Comparison of ENCODE assay signal across 8 cellular contexts in the genomic region with DNA sequence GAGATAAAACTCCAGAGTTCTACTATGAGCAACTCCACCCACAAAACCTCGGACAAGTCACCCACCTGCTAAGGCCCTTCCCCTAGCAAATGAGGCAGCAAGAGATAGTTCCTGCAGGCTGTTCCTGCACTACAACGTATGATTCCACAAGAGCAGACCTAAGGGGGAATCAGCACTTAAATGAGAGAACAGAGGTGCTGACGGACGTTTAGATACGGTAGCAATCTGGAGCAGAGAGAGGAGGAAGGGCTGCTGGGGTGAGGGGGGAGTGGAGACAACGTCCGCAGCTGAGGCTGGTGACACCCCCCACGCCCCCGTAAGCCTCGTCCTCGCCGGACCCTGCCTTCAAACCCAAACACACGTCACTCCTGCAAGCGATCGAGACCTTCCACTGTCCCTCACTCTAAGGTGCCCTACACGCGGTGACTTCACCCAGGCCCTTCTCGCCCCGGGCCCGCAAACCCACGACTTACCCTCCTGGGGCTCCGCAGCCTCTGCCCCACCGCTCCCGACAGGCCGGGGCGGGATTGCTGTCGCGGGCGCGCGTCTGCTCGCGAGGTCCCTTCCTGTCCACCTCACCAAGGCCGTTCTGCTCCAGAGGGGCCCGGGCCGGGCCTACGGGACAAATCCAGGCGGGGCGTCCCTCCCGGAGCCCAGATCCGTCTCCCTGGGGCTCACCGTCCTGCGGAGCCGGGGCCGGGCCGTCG. TPM values are rescaled to one million over a fixed set of nuclear protein-coding genes. Genes with fewer than 3 reads are reported as not detected.
A peak's percentile ranks its signal among the peaks of the same experiment; 100 is the strongest.
DNase-seq lines count a peak whose midpoint lies in the region; ATAC-seq and TF ChIP-seq lines count a peak whose summit lies in the region.

No MANE protein-coding gene starts in this region.

- H3K36me3 ChIP-seq in OCI-LY3 (replicated peaks; ENCODE audit: low read depth, low read length) = peaks cover 41% of the 10 kb centered on the region
- peaks cover 16% of the 10 kb centered on the region for H3K36me3 ChIP-seq in cardiac muscle cell
- H3K36me3 ChIP-seq in psoas muscle (ENCODE audit: insufficient read depth in 1 of 2, low read depth in 1 of 2) = peaks cover 5 to 28% of the 10 kb centered on the region in 2 donors

- peak; percentile 42 for DNase-seq in SIG-M5 treated with dmso at 0.1 percent for 504 hours (lab: John Stamatoyannopoulos, UW; ENCODE audit: unreplicated experiment)
- no peak for DNase-seq in SIG-M5 (lab: John Stamatoyannopoulos, UW)
- DNase-seq in activated naive CD4-positive, alpha-beta T cell treated with anti-CD3 and anti-CD28 coated beads, Interleukin-2, amount 50 U/mL, for 16 hours = peak; percentile 31
- DNase-seq in cardiac muscle cell (ENCODE audit: low read depth in 1 of 2, low spot score in 1 of 2) = peak; percentile 43 to 70
- DNase-seq in psoas muscle = peak; percentile 39 to 66
- no peak for DNase-seq in middle frontal gyrus (ENCODE audit: extremely low spot score, low spot score)

- no peaks in the 10 kb centered on the region; the same call in 1 of the 2 replicates for H4K20me1 ChIP-seq in OCI-LY3 (ENCODE audit: insufficient read depth, low read length)

- H3K9ac ChIP-seq in OCI-LY3 (ENCODE audit: low read length) = peak overlapping the region; percentile 94

- peaks cover 52% of the 10 kb centered on the region for H3K79me2 ChIP-seq in OCI-LY3 (ENCODE audit: low read length)

- H3K27me3 ChIP-seq in OCI-LY3 (ENCODE audit: low read depth, low read length) (no peaks in the 10 kb centered on the region), cardiac muscle cell (no peaks in the 10 kb centered on the region), psoas muscle (ENCODE audit: insufficient read depth in 3 of 3, low read length in 2 of 3) (no peaks in the 10 kb centered on the region)

- no peak overlapping the region for H2AFZ ChIP-seq in OCI-LY3 (ENCODE audit: low read depth, low read length)

- peaks cover 14% of the 10 kb centered on the region; the same call in 1 of the 2 replicates for H3K9me3 ChIP-seq in OCI-LY3 (ENCODE audit: insufficient read depth, low read length)
- H3K9me3 ChIP-seq in cardiac muscle cell (ENCODE audit: low read depth) = no peaks in the 10 kb centered on the region
- no peaks in the 10 kb centered on the region for H3K9me3 ChIP-seq in psoas muscle

- 0 to 1% (median 0%) methylated on average over 31 to 47 of the region's 47 CpGs for WGBS in psoas muscle, 3 donors

- H3K27ac ChIP-seq in OCI-LY3 (ENCODE audit: low read length) (peak overlapping the region; percentile 34), cardiac muscle cell (peak overlapping the region; percentile 100), psoas muscle (peak overlapping the region; percentile 87)

- ATAC-seq in HG02885 (IDR thresholded peaks at IDR 0.05; ENCODE audit: poor library complexity, unreplicated experiment) (peak; percentile 25), psoas muscle (peak in 3 of 4 donors; percentile 11 to 30 (median 28))

- H3K4me3 ChIP-seq in OCI-LY3 (ENCODE audit: low read length) (peak overlapping the region; percentile 99), cardiac muscle cell (peak overlapping the region; percentile 93), psoas muscle (peak overlapping the region; percentile 99)

- TF ChIP-seq CTCF in OCI-LY3 (IDR thresholded peaks at IDR 0.05; ENCODE audit: low read depth, low read length) (no peak), cardiac muscle cell (IDR thresholded peaks at IDR 0.05; ENCODE audit: low read depth, low read length) (no peak), psoas muscle (IDR thresholded peaks at IDR 0.05) (no peak)

- H3K4me2 ChIP-seq in OCI-LY3 (ENCODE audit: low read length) = peak overlapping the region; percentile 98

- intact Hi-C loops in psoas muscle (cut with DNase I) = no loop called here

- H3K4me1 ChIP-seq in OCI-LY3 (ENCODE audit: low read length) (peaks cover 5% of the 10 kb centered on the region), cardiac muscle cell (ENCODE audit: low read depth) (peaks cover 14% of the 10 kb centered on the region), psoas muscle (peaks cover 17% of the 10 kb centered on the region)

RNA-seq across cellular contexts. Expression of gene ZNF12, which starts 0.6 kb away (rescaled TPM):
- total RNA-seq in cardiac muscle cell (24.1 and 31.6 TPM in 2 replicates), psoas muscle (10 to 100 TPM in 2 of 4 donors, 1 to 10 TPM in 2; 7.6 to 13.6 (median 11.0) TPM)
- polyA plus RNA-seq in cardiac muscle cell (16.8 and 31.5 TPM in 2 replicates), psoas muscle (10 to 100 TPM in 1 of 3 donors, 1 to 10 TPM in 2; 5.1 to 13.5 (median 7.7) TPM)

RNA-seq across cellular contexts. Expression of gene RSPH10B2, which starts 47.8 kb away (rescaled TPM):
- total RNA-seq in cardiac muscle cell (0.25 and 0.69 TPM in 2 replicates), psoas muscle (under 1 TPM; 0.20 to 0.79 (median 0.59) TPM)
- polyA plus RNA-seq in cardiac muscle cell (not detected in 2 replicates), psoas muscle (under 1 TPM in 2 of 3 donors, not detected in 1; 0.13 to 0.27 TPM)

Comparison
In these comparisons a context has a peak if more than half of its experiments do, and no peak if none do; other contexts are left out.
1. DNase-seq: peak in SIG-M5 treated with dmso at 0.1 percent for 504 hours (single experiment), activated naive CD4-positive, alpha-beta T cell treated with anti-CD3 and anti-CD28 coated beads, Interleukin-2, amount 50 U/mL, for 16 hours (single experiment), cardiac muscle cell (2 of 2) and psoas muscle (2 of 2); none in SIG-M5 (single experiment) and middle frontal gyrus (single experiment).
2. H3K27ac ChIP-seq: peak in every context shown above with its lines; median percentile 100 in cardiac muscle cell; 87 in psoas muscle; 34 in OCI-LY3.
3. Peak in every context shown above with its lines, with median percentiles within 50 percentile points of each other: H3K4me3 ChIP-seq.